ENCODE assay signal across 8 cellular contexts in genomic region chr2:190534310-190535118, GRCh38. TPM values are rescaled to one million over a fixed set of nuclear protein-coding genes. Genes with fewer than 3 reads are reported as not detected.
DNase-seq lines count a peak whose midpoint lies in the region; ATAC-seq and TF ChIP-seq lines count a peak whose summit lies in the region.

Gene NEMP2 (minus strand): TSS chr2:190534722. CDS start chr2:190534655, 67 bp downstream.

- H3F3A ChIP-seq in SK-N-SH (replicated peaks; ENCODE audit: insufficient read depth) = peaks cover 5% of the 10 kb centered on the region

- no peaks in the 10 kb centered on the region for H3K27me3 Mint-ChIP-seq in activated naive CD4-positive, alpha-beta T cell treated with anti-CD3 and anti-CD28 coated beads, Interleukin-2, amount 10 ng/mL, durations not matched to agents 7 days and 5 days
- H3K27me3 Mint-ChIP-seq in glutamatergic neuron (ENCODE audit: unreplicated experiment) = no peaks in the 10 kb centered on the region

- peak within 1 kb of the TSS; percentile 95 for H3K4me3 Mint-ChIP-seq in activated naive CD4-positive, alpha-beta T cell treated with anti-CD3 and anti-CD28 coated beads, Interleukin-2, amount 10 ng/mL, durations not matched to agents 7 days and 5 days
- H3K4me3 Mint-ChIP-seq in glutamatergic neuron (ENCODE audit: unreplicated experiment) = peak within 1 kb of the TSS; percentile 94

- peak; percentile 67 for ATAC-seq in GM21825 (IDR thresholded peaks at IDR 0.05; ENCODE audit: unreplicated experiment)

- CTCF ChIA-PET in SK-N-SH (lab: Yijun Ruan, JAX) = interaction anchor here (0.6 kb wide), 1 partner anchor 89 kb away, joined by 3 read pairs; no protein-coding TSS in a partner anchor
- CTCF ChIA-PET in activated naive CD4-positive, alpha-beta T cell treated with anti-CD3 and anti-CD28 coated beads, Interleukin-2, amount 10 ng/mL, durations not matched to agents 7 days and 5 days (lab: Charles Lee) = interaction anchor here (1.5 to 1.7 kb wide), 3 partner anchors 14 to 151 kb away, joined by 4 to 5 read pairs (median 4); no protein-coding TSS in a partner anchor

- TF ChIP-seq CTCF in SK-N-SH (IDR thresholded peaks at IDR 0.05) (no peak), glutamatergic neuron (IDR thresholded peaks at IDR 0.05; ENCODE audit: partially characterized antibody, unreplicated experiment) (no peak), osteoblast (IDR thresholded peaks at IDR 0.05; ENCODE audit: extremely low read depth, low read depth, low read length) (no peak), tibial artery (IDR thresholded peaks at IDR 0.05) (peak in 1 of 2 experiments; percentile 5)

- POLR2A ChIA-PET in SK-N-SH (lab: Yijun Ruan, JAX) = interaction anchor here (0.8 to 1.2 kb wide), 3 partner anchors 19 to 272 kb away, joined by 3 to 4 read pairs (median 4); partner anchors contain the start of gene NAB1

- intact Hi-C loops in tibial artery (cut with DNase I; ENCODE audit: low total_unique reads) = loop anchor here (5.0 kb wide), 1 partner anchor 113 kb away; the partner anchor contains the start of gene NAB1

- H3K27ac ChIP-seq in KOPT-K1 (ENCODE audit: low read depth, low read length, poor library complexity, severe bottlenecking) (peak within 1 kb of the TSS; percentile 98), SK-N-SH (ENCODE audit: low read depth in 2 of 2, low read length in 1 of 2) (peak within 1 kb of the TSS in 1 of 2 experiments; percentile 84; a peak in 3 of 4 replicates), osteoblast (ENCODE audit: low read depth, low read length) (peak within 1 kb of the TSS; percentile 77), tibial artery (peak within 1 kb of the TSS; percentile 96 to 98)

- H3K4me1 ChIP-seq in SK-N-SH (ENCODE audit: control insufficient read depth in 1 of 2, insufficient read depth in 2 of 2, low read depth in 1 of 2, low read length in 1 of 2) = peaks cover 0 to 7% of the 10 kb centered on the region in 2 experiments; a peak in 2 of 4 replicates
- peaks cover 26% of the 10 kb centered on the region for H3K4me1 ChIP-seq in osteoblast (ENCODE audit: insufficient read depth, low read length)
- peaks cover 0 to 52% (median 21%) of the 10 kb centered on the region in 4 donors for H3K4me1 ChIP-seq in tibial artery

- H3K9me2 ChIP-seq in SK-N-SH = no peaks in the 10 kb centered on the region

- H3K36me3 ChIP-seq in KOPT-K1 (ENCODE audit: insufficient read depth, low read length) (peaks cover 6% of the 10 kb centered on the region; the same call in 1 of the 2 replicates), SK-N-SH (replicated peaks in 1 of 2; ENCODE audit: control insufficient read depth in 1 of 2, insufficient read depth in 2 of 2, low read length in 1 of 2) (no peaks in the 10 kb centered on the region), osteoblast (ENCODE audit: insufficient read depth, low read length) (no peaks in the 10 kb centered on the region), tibial artery (no peaks in the 10 kb centered on the region)

- no peak for TF ChIP-seq EP300 in SK-N-SH (IDR thresholded peaks at IDR 0.05; ENCODE audit: borderline replicate concordance in 1 of 2, low read depth in 1 of 2, low read length in 1 of 2)

- H2AFZ ChIP-seq in SK-N-SH (ENCODE audit: low read depth) (peak within 1 kb of the TSS; percentile 98), osteoblast (ENCODE audit: low read length) (peak within 1 kb of the TSS; percentile 98)

- H3K4me3 ChIP-seq in SK-N-SH (ENCODE audit: low read depth in 2 of 2, low read length in 1 of 2) (peak within 1 kb of the TSS; percentile 75 to 76), osteoblast (ENCODE audit: insufficient read depth, low read length) (peak within 1 kb of the TSS; percentile 80), tibial artery (peak within 1 kb of the TSS; percentile 72 to 82)

- H3K4me2 ChIP-seq in SK-N-SH (peak within 1 kb of the TSS; percentile 84), osteoblast (ENCODE audit: insufficient read depth, low read length) (peak within 1 kb of the TSS; percentile 93)

- H3K9me3 Mint-ChIP-seq in activated naive CD4-positive, alpha-beta T cell treated with anti-CD3 and anti-CD28 coated beads, Interleukin-2, amount 10 ng/mL, durations not matched to agents 7 days and 5 days = peaks cover 26% of the 10 kb centered on the region
- H3K9me3 Mint-ChIP-seq in glutamatergic neuron (ENCODE audit: unreplicated experiment) = peaks cover 5% of the 10 kb centered on the region

- DNase-seq in ELF-1 (ENCODE audit: low read depth, low spot score) (peak; percentile 91), SK-N-SH (peak; percentile 93), glutamatergic neuron (peak; percentile 78), osteoblast (ENCODE audit: insufficient read length, low spot score, missing footprints) (peak; percentile 94), tibial artery (peak; percentile 70 to 89)
- peak; percentile 85 for DNase-seq in activated naive CD4-positive, alpha-beta T cell treated with anti-CD3 and anti-CD28 coated beads, Interleukin-2, amount 10 ng/mL, durations not matched to agents 7 days and 5 days

- peak within 1 kb of the TSS; percentile 85 for H3K9ac ChIP-seq in SK-N-SH

- no peaks in the 10 kb centered on the region for H3K27me3 ChIP-seq in SK-N-SH (ENCODE audit: insufficient read depth)
- no peaks in the 10 kb centered on the region for H3K27me3 ChIP-seq in osteoblast (ENCODE audit: insufficient read depth, low read length)
- H3K27me3 ChIP-seq in tibial artery = no peaks in the 10 kb centered on the region

- TF ChIP-seq RAD21 in SK-N-SH (IDR thresholded peaks at IDR 0.05; ENCODE audit: low read length) = 0 out of 2 replicates have a peak, but pooled peaks have one; percentile 1

- H3K79me2 ChIP-seq in SK-N-SH (ENCODE audit: insufficient read depth) = no peaks in the 10 kb centered on the region
- peaks cover 4% of the 10 kb centered on the region for H3K79me2 ChIP-seq in osteoblast (ENCODE audit: insufficient read depth, low read length)

- H4K20me1 ChIP-seq in SK-N-SH (ENCODE audit: insufficient read depth) (no peaks in the 10 kb centered on the region), osteoblast (ENCODE audit: insufficient read depth, low read length) (no peaks in the 10 kb centered on the region)

- WGBS in SK-N-SH (ENCODE audit: low lambda C conversion rate) = 3% methylated on average over 22 of the region's 92 CpGs

- H3K9me3 ChIP-seq in KOPT-K1 (ENCODE audit: insufficient read depth, low read length, poor library complexity, severe bottlenecking) (peaks cover 26% of the 10 kb centered on the region), SK-N-SH (peaks cover 4% of the 10 kb centered on the region), osteoblast (ENCODE audit: low read depth, low read length) (no peaks in the 10 kb centered on the region), tibial artery (peaks cover 0 to 13% (median 11%) of the 10 kb centered on the region in 3 donors)

- peak within 1 kb of the TSS; percentile 100 for H3K27ac Mint-ChIP-seq in activated naive CD4-positive, alpha-beta T cell treated with anti-CD3 and anti-CD28 coated beads, Interleukin-2, amount 10 ng/mL, durations not matched to agents 7 days and 5 days
- peak within 1 kb of the TSS; percentile 77 for H3K27ac Mint-ChIP-seq in glutamatergic neuron (ENCODE audit: unreplicated experiment)

- H3K36me3 Mint-ChIP-seq in activated naive CD4-positive, alpha-beta T cell treated with anti-CD3 and anti-CD28 coated beads, Interleukin-2, amount 10 ng/mL, durations not matched to agents 7 days and 5 days = peaks cover 35% of the 10 kb centered on the region
- H3K36me3 Mint-ChIP-seq in glutamatergic neuron (ENCODE audit: unreplicated experiment) = peaks cover 6% of the 10 kb centered on the region

- peaks cover 57% of the 10 kb centered on the region for H3K4me1 Mint-ChIP-seq in activated naive CD4-positive, alpha-beta T cell treated with anti-CD3 and anti-CD28 coated beads, Interleukin-2, amount 10 ng/mL, durations not matched to agents 7 days and 5 days
- H3K4me1 Mint-ChIP-seq in glutamatergic neuron (ENCODE audit: low read depth, unreplicated experiment) = no peaks in the 10 kb centered on the region

TF ChIP-seq in SK-N-SH, 30 proteins besides CTCF, POLR2A, EP300 and RAD21 (continues in another document):
- TF ChIP-seq TAF1 (IDR thresholded peaks at IDR 0.05; ENCODE audit: borderline replicate concordance, low read depth, low read length) = peak; percentile 43
- peak; percentile 65; the same call in 1 of the 2 replicates for TF ChIP-seq MAX (IDR thresholded peaks at IDR 0.05; ENCODE audit: low read depth)
- peak; percentile 59 for TF ChIP-seq NRF1 (IDR thresholded peaks at IDR 0.05; ENCODE audit: low read depth, low read length)
- TF ChIP-seq POLR2AphosphoS5 (IDR thresholded peaks at IDR 0.05; ENCODE audit: low read depth, low read length) = peak; percentile 49; the same call in 1 of the 2 replicates
- 0 out of 2 replicates have a peak, but pooled peaks have one; percentile 46 for TF ChIP-seq MXI1 (IDR thresholded peaks at IDR 0.05; ENCODE audit: low read depth, low read length)
- TF ChIP-seq ZBTB33 (IDR thresholded peaks at IDR 0.05; ENCODE audit: borderline replicate concordance, low read depth) = no peak
- TF ChIP-seq FOXM1 (IDR thresholded peaks at IDR 0.05; ENCODE audit: low read depth) = no peak

RNA-seq across cellular contexts. Expression of gene NEMP2, which starts in this region (rescaled TPM):
- polyA plus RNA-seq in SK-N-SH (2012; rRNA removed) = 1.8 and 2.0 TPM in 2 replicates
- polyA plus RNA-seq in SK-N-SH (2012; cell fraction: cytosol; rRNA removed) = 1.8 and 3.0 TPM in 2 replicates
- polyA plus RNA-seq in SK-N-SH (2012; cell fraction: nucleus; rRNA removed) = 0.39 and 0.77 TPM in 2 replicates
- total RNA-seq in glutamatergic neuron (ENCODE audit: unreplicated experiment) (2.1 TPM), osteoblast (3.8 and 4.7 TPM in 2 replicates)
